Comparison of ENCODE assay signal across 18 cellular contexts in the genomic region with DNA sequence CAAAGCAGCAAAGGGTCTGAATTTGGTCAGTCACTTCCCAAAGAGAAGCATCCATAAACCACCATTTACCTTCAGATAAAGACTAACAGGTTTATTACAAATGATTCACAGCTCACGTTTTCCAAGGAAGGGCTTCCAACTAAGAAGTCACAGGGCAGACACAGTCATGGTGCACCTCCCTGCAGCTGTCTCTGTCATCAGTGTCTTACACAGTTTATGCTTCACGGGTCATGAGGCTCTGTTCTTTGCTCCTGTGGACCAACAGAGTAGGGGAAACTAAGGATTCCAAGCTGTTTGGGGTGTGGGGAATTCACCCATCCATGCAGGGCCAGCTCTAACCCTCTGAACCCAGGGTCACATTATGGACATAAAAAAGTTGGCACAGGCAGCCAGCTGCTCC.
DNase-seq lines count a peak whose midpoint lies in the region; TF ChIP-seq lines count a peak whose summit lies in the region.
"Had no signal": no experiment of that assay in that cellular context is flagged by ENCODE, and none has a peak within 500 bp of the region (broad histone marks: within the 10 kb centered on the region; RNA-seq: fewer than 3 reads in every experiment).

No MANE protein-coding gene starts in this region.

- H3K27ac Mint-ChIP-seq in HFFc6, result no peak overlapping the region
- H3K27ac Mint-ChIP-seq: B cell; CD4-positive, alpha-beta T cell; CD8-positive, alpha-beta T cell had no signal

- H3K4me3 Mint-ChIP-seq in HFFc6, result no peak overlapping the region
- H3K4me3 Mint-ChIP-seq: B cell; CD4-positive, alpha-beta T cell; CD8-positive, alpha-beta T cell had no signal

- DNase-seq in NCI-H2171 treated with DMSO at 0.1 percent for 48 hours (lab: John Stamatoyannopoulos, UW) (peak; percentile 14), NCI-H2171 (lab: John Stamatoyannopoulos, UW) (no peak), epithelial cell of esophagus (ENCODE audit: low read depth) (peak; percentile 36), left kidney (ENCODE audit: low read depth, low spot score) (peak; percentile 51), NCI-H128 (lab: John Stamatoyannopoulos, UW; ENCODE audit: unreplicated experiment) (no peak), NCI-H2227 (lab: John Stamatoyannopoulos, UW; ENCODE audit: unreplicated experiment) (no peak), HFFc6 (no peak)
- DNase-seq: AML-193; Caco-2; Calu3; CD4-positive, alpha-beta T cell; CD8-positive, alpha-beta T cell; DMS79 treated with DMSO at 0.1 percent for 48 hours; GDM1 had no signal

- no peaks in the 10 kb centered on the region for H3K36me3 Mint-ChIP-seq in HFFc6 (ENCODE audit: low read depth)
- H3K36me3 Mint-ChIP-seq: CD8-positive, alpha-beta T cell had no signal

- no peaks in the 10 kb centered on the region for H3K4me1 Mint-ChIP-seq in HFFc6 (ENCODE audit: low read depth)
- H3K4me1 Mint-ChIP-seq: B cell had no signal

- H3K9me3 Mint-ChIP-seq in HFFc6, result no peaks in the 10 kb centered on the region
- H3K9me3 Mint-ChIP-seq: CD4-positive, alpha-beta T cell; CD8-positive, alpha-beta T cell had no signal

- H3K27me3 Mint-ChIP-seq in HFFc6 (ENCODE audit: insufficient read depth), result no peaks in the 10 kb centered on the region; the same call in 1 of the 2 replicates
- H3K27me3 Mint-ChIP-seq: B cell; CD4-positive, alpha-beta T cell had no signal

- TF ChIP-seq CTCF in epithelial cell of esophagus (IDR thresholded peaks at IDR 0.05; ENCODE audit: insufficient read depth, low read depth, low read length, missing control alignments) (no peak), HFFc6 (IDR thresholded peaks at IDR 0.05) (no peak)

- H3K4me3 ChIP-seq in epithelial cell of esophagus (ENCODE audit: low read length), result no peak overlapping the region
- H3K4me3 ChIP-seq: A549; BLaER1 treated with 17β-estradiol and CSF1 and Interleukin-3, amounts not matched to agents 10 nM and 100 nM; GM12878 had no signal

Comparison
In these comparisons a context has a peak if more than half of its experiments do, and no peak if none do; other contexts are left out.
1. DNase-seq: peak in NCI-H2171 treated with DMSO at 0.1 percent for 48 hours (single experiment), epithelial cell of esophagus (single experiment) and left kidney (single experiment); none in NCI-H2171 (single experiment), NCI-H128 (single experiment), NCI-H2227 (single experiment) and HFFc6 (single experiment).